ENCODE assay signal across 19 cellular contexts in genomic region chr13:68708336-68708908, GRCh38.
"Had no signal": no experiment of that assay in that cellular context is flagged by ENCODE, and none has a peak within 500 bp of the region (broad histone marks: within the 10 kb centered on the region; RNA-seq: fewer than 3 reads in every experiment).

No MANE protein-coding gene starts in this region.

- DNase-seq: activated CD4-positive, alpha-beta T cell treated with anti-CD3 and anti-CD28 coated beads for 1 hour; activated CD4-positive, alpha-beta T cell treated with anti-CD3 and anti-CD28 coated beads, Interleukin-2, amount 50 U/mL, for 1 hour; activated CD8-positive, alpha-beta T cell treated with anti-CD3 and anti-CD28 coated beads, Interleukin-2, amount 10 ng/mL, durations not matched to agents 7 days and 5 days; activated gamma-delta T cell; activated naive CD4-positive, alpha-beta T cell treated with anti-CD3 and anti-CD28 coated beads, Interleukin-2, amount 50 U/mL, for 16 hours; activated naive CD8-positive, alpha-beta T cell treated with anti-CD3 and anti-CD28 coated beads, Interleukin-2, amount 50 U/mL, for 24 hours; cerebellar nuclear complex; heart right ventricle; kidney; lower lobe of right lung; naive thymus-derived CD8-positive, alpha-beta T cell; retina; spleen; stimulated activated CD4-positive, alpha-beta T cell treated with anti-CD3 and anti-CD28 coated beads, Interleukin-4, amount 100 ng/mL, for 1 hour; stimulated activated naive CD4-positive, alpha-beta T cell had no signal

- H3K4me1 ChIP-seq: heart right ventricle, lower lobe of right lung, spleen, upper lobe of left lung had no signal

- H3K27ac ChIP-seq: coronary artery, epithelial cell of prostate, heart right ventricle, lower lobe of right lung, spleen, thoracic aorta, upper lobe of left lung had no signal

- H3K27me3 ChIP-seq: heart right ventricle, spleen, upper lobe of left lung had no signal

- ATAC-seq: activated CD8-positive, alpha-beta T cell treated with anti-CD3 and anti-CD28 coated beads, Interleukin-2, amount 10 ng/mL, durations not matched to agents 7 days and 5 days; activated naive CD8-positive, alpha-beta T cell treated with anti-CD3 and anti-CD28 coated beads, Interleukin-2, amount 50 U/mL, for 24 hours; heart right ventricle; lower lobe of right lung; naive thymus-derived CD8-positive, alpha-beta T cell had no signal

- H3K4me3 ChIP-seq: coronary artery, heart right ventricle, lower lobe of right lung, spleen, thoracic aorta, upper lobe of left lung had no signal

- H3K36me3 ChIP-seq: heart right ventricle, lower lobe of right lung, spleen, thoracic aorta, upper lobe of left lung had no signal

- H3K9me3 ChIP-seq: lower lobe of right lung, thoracic aorta, upper lobe of left lung had no signal
